Comparison of ENCODE assay signal across 8 cellular contexts in genomic region chr11:8262552-8263108, GRCh38. TPM values are rescaled to one million over a fixed set of nuclear protein-coding genes. Genes with fewer than 3 reads are reported as not detected.
DNase-seq lines count a peak whose midpoint lies in the region; ATAC-seq, FAIRE-seq and TF ChIP-seq lines count a peak whose summit lies in the region.
"Had no signal": no experiment of that assay in that cellular context is flagged by ENCODE, and none has a peak within 500 bp of the region (broad histone marks: within the 10 kb centered on the region; RNA-seq: fewer than 3 reads in every experiment).

No MANE protein-coding gene starts in this region.

- H3K27ac Mint-ChIP-seq in activated naive CD4-positive, alpha-beta T cell treated with anti-CD3 and anti-CD28 coated beads for 36 hours, result no peak overlapping the region

- peaks cover 11% of the 10 kb centered on the region for H3K4me1 Mint-ChIP-seq in activated naive CD4-positive, alpha-beta T cell treated with anti-CD3 and anti-CD28 coated beads for 36 hours (ENCODE audit: low read depth)

- intact Hi-C loops in activated naive CD4-positive, alpha-beta T cell treated with anti-CD3 and anti-CD28 coated beads for 36 hours (cut with micrococcal nuclease), result loop anchor here (1.0 kb wide), 1 partner anchor 37 kb away; no protein-coding TSS in a partner anchor
- intact Hi-C loops in Right ventricle myocardium superior (cut with DNase I), result loop anchor here (2.0 kb wide), 1 partner anchor 38 kb away; no protein-coding TSS in a partner anchor
- intact Hi-C loops in pancreas (cut with DNase I), result no loop called here

- peaks cover 0 to 26% (median 0%) of the 10 kb centered on the region in 4 donors for H3K27me3 ChIP-seq in pancreas

- H3K4me1 ChIP-seq in pancreas, result peaks cover 0 to 11% (median 8%) of the 10 kb centered on the region in 3 donors

- ATAC-seq in Right ventricle myocardium superior (ENCODE audit: poor library complexity) (peak; percentile 57), pancreas (peak; percentile 21 to 69 (median 54))

- no peak for TF ChIP-seq CTCF in GM13976 (IDR thresholded peaks at IDR 0.05; ENCODE audit: borderline replicate concordance, control extremely low read depth, extremely low read depth, insufficient read depth, missing control alignments)
- TF ChIP-seq CTCF in LNCaP clone FGC (IDR thresholded peaks at IDR 0.05; ENCODE audit: control insufficient read depth, extremely low read depth, insufficient read depth), result no peak
- no peak for TF ChIP-seq CTCF in pancreas (IDR thresholded peaks at IDR 0.05)

- 0 to 1% methylated on average over 51 to 66 of the region's 66 CpGs for WGBS in pancreas, 2 donors

- H3K36me3 Mint-ChIP-seq in activated naive CD4-positive, alpha-beta T cell treated with anti-CD3 and anti-CD28 coated beads for 36 hours (ENCODE audit: low read depth), result no peaks in the 10 kb centered on the region

- no peaks in the 10 kb centered on the region for H3K36me3 ChIP-seq in pancreas

- H3K4me3 Mint-ChIP-seq in activated naive CD4-positive, alpha-beta T cell treated with anti-CD3 and anti-CD28 coated beads for 36 hours, result peak overlapping the region; percentile 38

- H3K27ac ChIP-seq in pancreas, result peak overlapping the region in 1 of 4 donors; percentile 33
- H3K27ac ChIP-seq: VCaP had no signal

- peak; percentile 63 for DNase-seq in GM13976 (ENCODE audit: low spot score)
- DNase-seq in LNCaP clone FGC (ENCODE audit: low read depth), result no peak
- DNase-seq in activated naive CD4-positive, alpha-beta T cell treated with anti-CD3 and anti-CD28 coated beads for 36 hours, result peak; percentile 31
- DNase-seq in Right ventricle myocardium superior, result peak; percentile 62
- peak in 4 of 6 donors; percentile 26 to 79 (median 42) for DNase-seq in pancreas
- DNase-seq in AML-193 (lab: John Stamatoyannopoulos, UW), result no peak
- DNase-seq in SW 1271 (lab: John Stamatoyannopoulos, UW), result no peak

- in situ Hi-C loops in GM13976 (cut with MboI; ENCODE audit: low sequenced_read_pairs, unreplicated experiment), result no loop called here

- H3K27me3 Mint-ChIP-seq in activated naive CD4-positive, alpha-beta T cell treated with anti-CD3 and anti-CD28 coated beads for 36 hours (ENCODE audit: low read depth), result peaks cover 68% of the 10 kb centered on the region

- peak overlapping the region; percentile 48 for H3K4me3 ChIP-seq in LNCaP clone FGC (ENCODE audit: low read depth, low read length)
- H3K4me3 ChIP-seq in pancreas, result peak overlapping the region; percentile 13 to 58 (median 38)

- CTCF ChIA-PET in activated naive CD4-positive, alpha-beta T cell treated with anti-CD3 and anti-CD28 coated beads for 36 hours (lab: Charles Lee), result interaction anchor here (1.1 to 2.5 kb wide), 9 partner anchors 8 to 304 kb away, joined by 3 to 19 read pairs (median 9); no protein-coding TSS in a partner anchor

- no peak for FAIRE-seq in pancreas (lab: Jason Lieb, UNC)

- H3K9me3 ChIP-seq in pancreas, result no peaks in the 10 kb centered on the region

- H3K9me3 Mint-ChIP-seq in activated naive CD4-positive, alpha-beta T cell treated with anti-CD3 and anti-CD28 coated beads for 36 hours, result no peaks in the 10 kb centered on the region

RNA-seq across cellular contexts. Expression of gene LMO1, which starts 1.0 kb away (rescaled TPM):
- total RNA-seq in activated naive CD4-positive, alpha-beta T cell treated with anti-CD3 and anti-CD28 coated beads for 36 hours, result not detected
- total RNA-seq in Right ventricle myocardium superior (2.3 TPM), pancreas (1 to 10 TPM in 1 of 6 donors, under 1 TPM in 5; 0.14 to 1.0 (median 0.56) TPM)
- 1 to 10 TPM; 1.3 to 6.8 TPM for polyA plus RNA-seq in pancreas

Comparison
In these comparisons a context has a peak if more than half of its experiments do, and no peak if none do; other contexts are left out.
1. DNase-seq: peak in GM13976 (single experiment), activated naive CD4-positive, alpha-beta T cell treated with anti-CD3 and anti-CD28 coated beads for 36 hours (single experiment), Right ventricle myocardium superior (single experiment) and pancreas (4 of 6); none in LNCaP clone FGC (single experiment), AML-193 (0 of 2) and SW 1271 (0 of 2).
2. intact Hi-C loops: an anchor here in activated naive CD4-positive, alpha-beta T cell treated with anti-CD3 and anti-CD28 coated beads for 36 hours (1.0 kb wide) and Right ventricle myocardium superior (2.0 kb wide); none called in pancreas.